In genomic region chr15:60591491-60592385, GRCh38 we compare ENCODE assay signal across 7 cellular contexts.
DNase-seq lines count a peak whose midpoint lies in the region; ATAC-seq and TF ChIP-seq lines count a peak whose summit lies in the region.

No MANE protein-coding gene starts in this region.

- H3K27me3 Mint-ChIP-seq in H9 (ENCODE audit: low read depth), result peaks cover 49% of the 10 kb centered on the region

- H3K79me1 ChIP-seq in H9 (ENCODE audit: insufficient read depth, low read depth, low read length, poor library complexity, severe bottlenecking), result no peaks in the 10 kb centered on the region

- H2AFZ ChIP-seq in H9 (ENCODE audit: low read length), result no peak overlapping the region

- no peak overlapping the region for H2BK20ac ChIP-seq in H9 (ENCODE audit: low read depth, low read length, poor library complexity, severe bottlenecking)

- no peaks in the 10 kb centered on the region for H3K9me3 ChIP-seq in H9 (ENCODE audit: control insufficient read depth, low read depth, low read length)

- peak overlapping the region; percentile 68 to 82 for H3K4me3 Mint-ChIP-seq in H9

- peaks cover 30 to 36% of the 10 kb centered on the region in 2 experiments for H3K4me1 Mint-ChIP-seq in H9

- H3K27ac ChIP-seq in H9 (ENCODE audit: insufficient read length, low read depth, low read length), result no peak overlapping the region

- peak; percentile 61 for DNase-seq in H9
- DNase-seq in M059J (ENCODE audit: low read depth), result peak; percentile 15
- DNase-seq in activated gamma-delta T cell (lab: John Stamatoyannopoulos, UW), result peak; percentile 29
- peak; percentile 50 for DNase-seq in germinal center (ENCODE audit: low spot score)
- peak in 49 of 56 donors; percentile 4 to 78 (median 60) for DNase-seq in nucleus accumbens (lab: John Stamatoyannopoulos, UW)
- DNase-seq in NCI-H446 treated with DMSO at 0.1 percent for 48 hours (lab: John Stamatoyannopoulos, UW), result no peak

- H3K79me2 ChIP-seq in H9 (ENCODE audit: insufficient read depth, low read length), result no peaks in the 10 kb centered on the region

- no peak overlapping the region for H3K14ac ChIP-seq in H9 (ENCODE audit: insufficient read depth, low read length)

- no peak overlapping the region for H2AK5ac ChIP-seq in H9 (ENCODE audit: insufficient read length, low read length)

- H3K36me3 Mint-ChIP-seq in H9 (ENCODE audit: insufficient read depth in 1 of 3, low read depth in 3 of 3), result no peaks in the 10 kb centered on the region

- H4K20me1 ChIP-seq in H9 (ENCODE audit: control insufficient read depth, insufficient read depth, insufficient read length), result no peaks in the 10 kb centered on the region

- H4K91ac ChIP-seq in H9 (ENCODE audit: insufficient read length, low read depth, low read length), result no peak overlapping the region

- H3K9me3 Mint-ChIP-seq in H9, result no peaks in the 10 kb centered on the region; a peak in 1 of 5 replicates

- no peak overlapping the region for H3K23ac ChIP-seq in H9 (ENCODE audit: insufficient read length, low read depth, low read length)

- no peak for TF ChIP-seq CTCF in H9 (conservative IDR thresholded peaks at IDR 0.05)

- peak overlapping the region; percentile 21 for H3K9ac ChIP-seq in H9 (ENCODE audit: extremely low read depth, insufficient read length, low read length)

- no peak overlapping the region for H3K4ac ChIP-seq in H9 (ENCODE audit: low read depth, low read length)

- no peak overlapping the region for H2BK5ac ChIP-seq in H9 (ENCODE audit: insufficient read length, low read length)

- peaks cover 8% of the 10 kb centered on the region for H3K23me2 ChIP-seq in H9 (ENCODE audit: insufficient read length, low read depth, low read length, poor library complexity, severe bottlenecking)

- no peak overlapping the region for H2BK15ac ChIP-seq in H9 (ENCODE audit: low read depth, low read length)

- no peak overlapping the region for H2BK120ac ChIP-seq in H9 (ENCODE audit: low read depth, low read length, poor library complexity, severe bottlenecking)

- no peak overlapping the region for H3K56ac ChIP-seq in H9 (ENCODE audit: insufficient read length, low read depth, low read length)

- H3T11ph ChIP-seq in H9 (ENCODE audit: low read length), result no peak overlapping the region

- no peak overlapping the region for H3K27ac Mint-ChIP-seq in H9

- no peak overlapping the region for H3K18ac ChIP-seq in H9 (ENCODE audit: insufficient read length, low read depth, low read length)

- H2BK12ac ChIP-seq in H9 (ENCODE audit: insufficient read length, low read depth, low read length), result no peak overlapping the region

- H3K4me1 ChIP-seq in H9 (ENCODE audit: insufficient read depth, low read length), result peaks cover 3% of the 10 kb centered on the region

- peak; percentile 29 for ATAC-seq in GM18498 (IDR thresholded peaks at IDR 0.05; ENCODE audit: unreplicated experiment)

- peaks cover 6% of the 10 kb centered on the region; the same call in 1 of the 2 replicates for H3K27me3 ChIP-seq in H9 (ENCODE audit: insufficient read depth, low read length)

- H4K8ac ChIP-seq in H9 (replicated peaks; ENCODE audit: insufficient read length, low read depth, low read length), result no peak overlapping the region

- no peak overlapping the region for H4K5ac ChIP-seq in H9 (ENCODE audit: insufficient read length, low read depth, low read length)

- WGBS in H9 (ENCODE audit: extremely low coverage, insufficient read length, low lambda C conversion rate), result no CpG with 5 or more reads among the region's 112 CpGs

- H3K4me2 ChIP-seq in H9 (ENCODE audit: insufficient read depth, insufficient read length, low read length), result peak overlapping the region; percentile 89
